In the genomic region with DNA sequence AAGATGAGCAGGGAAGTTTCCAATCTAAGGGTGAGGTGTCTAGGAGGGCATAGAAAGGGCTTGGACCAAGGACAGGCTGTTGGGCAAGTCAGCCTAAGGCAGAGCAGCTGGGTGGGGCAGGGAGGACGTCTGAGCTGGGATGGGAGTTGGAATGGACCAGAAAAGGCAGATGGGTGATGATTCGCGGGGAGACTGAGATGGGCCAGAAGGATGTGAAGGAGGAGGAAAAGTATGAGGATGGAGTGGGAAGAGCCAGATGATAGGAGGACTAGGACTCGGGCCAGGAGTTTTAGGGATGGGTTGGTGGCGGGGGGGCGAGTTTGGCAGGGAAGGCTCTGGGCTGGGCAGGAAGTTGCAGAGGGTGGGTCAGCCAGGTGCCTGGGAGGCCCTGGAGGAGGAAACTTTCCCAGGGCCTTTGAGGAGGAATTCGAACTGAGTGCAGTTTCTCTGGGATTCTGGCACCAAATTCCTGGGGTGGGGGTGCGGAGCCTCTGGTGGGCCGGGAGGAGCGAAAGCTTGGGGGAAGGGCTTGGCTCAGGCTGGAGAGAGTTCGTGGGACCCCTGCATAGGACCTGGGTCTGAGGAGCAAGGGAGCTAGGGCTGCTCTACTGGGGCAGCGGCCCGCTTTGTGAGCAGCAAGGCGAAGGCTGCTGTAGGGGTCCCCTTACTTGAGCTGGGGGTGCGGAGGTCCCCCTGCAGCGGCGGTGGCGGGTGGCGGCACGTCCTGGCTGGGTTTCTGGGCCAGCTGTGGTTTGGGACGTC, we compare ENCODE assay signal across 9 cellular contexts. TPM values are rescaled to one million over a fixed set of nuclear protein-coding genes. Genes with fewer than 3 reads are reported as not detected.
A peak's percentile ranks its signal among the peaks of the same experiment; 100 is the strongest.
DNase-seq lines count a peak whose midpoint lies in the region; ATAC-seq and TF ChIP-seq lines count a peak whose summit lies in the region.
"Had no signal": no experiment of that assay in that cellular context is flagged by ENCODE, and none has a peak within 500 bp of the region (broad histone marks: within the 10 kb centered on the region; RNA-seq: fewer than 3 reads in every experiment).

No MANE protein-coding gene starts in this region.

- DNase-seq in T-helper 2 cell treated with Interferon-gamma antibody and Interleukin-4, amounts not matched to agents 5 μg/mL and 100 μg/mL, for 36 hours (ENCODE audit: low spot score) = no peak
- DNase-seq in T-helper 2 cell (no peak), lung (ENCODE audit: low spot score) (no peak), transverse colon (peak; percentile 47), NCI-H2196 (lab: John Stamatoyannopoulos, UW; ENCODE audit: unreplicated experiment) (no peak), HPDE6-E6E7 (ENCODE audit: extremely low spot score) (no peak)
- DNase-seq: NCI-H1417 treated with DMSO at 0.1 percent for 48 hours had no signal

- TF ChIP-seq CTCF in lung (IDR thresholded peaks at IDR 0.05; ENCODE audit: control extremely low read depth, extremely low read depth) (no peak), transverse colon (IDR thresholded peaks at IDR 0.05) (no peak)

- H3K36me3 Mint-ChIP-seq in T-helper 2 cell treated with Interferon-gamma antibody and Interleukin-4, amounts not matched to agents 5 μg/mL and 100 μg/mL, for 36 hours (ENCODE audit: low read depth) = peaks cover 33% of the 10 kb centered on the region

- H3K27ac ChIP-seq in ectodermal cell (ENCODE audit: insufficient read depth, low read depth, low read length, poor library complexity, severe bottlenecking) (peak overlapping the region; percentile 74), lung (ENCODE audit: low read depth in 1 of 2, low read length in 1 of 2) (peak overlapping the region; percentile 46 to 89), transverse colon (peak overlapping the region; percentile 67 to 77 (median 70))

- H3K9me3 ChIP-seq in ectodermal cell (ENCODE audit: control insufficient read depth, low read length) (no peaks in the 10 kb centered on the region), lung (ENCODE audit: control insufficient read depth in 2 of 2, insufficient read depth in 1 of 2, low read length in 1 of 2) (peaks cover 0 to 5% of the 10 kb centered on the region in 2 donors), transverse colon (no peaks in the 10 kb centered on the region)

- no peaks in the 10 kb centered on the region for H3K27me3 ChIP-seq in ectodermal cell (ENCODE audit: control insufficient read depth, insufficient read depth, low read length, poor library complexity, severe bottlenecking)
- H3K27me3 ChIP-seq in lung (ENCODE audit: control insufficient read depth, insufficient read depth) = no peaks in the 10 kb centered on the region
- H3K27me3 ChIP-seq in transverse colon = no peaks in the 10 kb centered on the region

- no peak for TF ChIP-seq POLR2A in transverse colon (IDR thresholded peaks at IDR 0.05)

- no peaks in the 10 kb centered on the region for H3K9me3 Mint-ChIP-seq in T-helper 2 cell treated with Interferon-gamma antibody and Interleukin-4, amounts not matched to agents 5 μg/mL and 100 μg/mL, for 36 hours

- H3K4me1 ChIP-seq in ectodermal cell (ENCODE audit: control insufficient read depth, insufficient read depth, low read length) (no peaks in the 10 kb centered on the region), lung (ENCODE audit: control insufficient read depth in 2 of 2, insufficient read depth in 2 of 2, low read length in 2 of 2) (no peaks in the 10 kb centered on the region), transverse colon (peaks cover 0 to 14% (median 8%) of the 10 kb centered on the region in 4 donors)

- TF ChIP-seq EP300 in transverse colon (IDR thresholded peaks at IDR 0.05; ENCODE audit: low read depth) = no peak

- 11% methylated on average over 21 of the region's 21 CpGs for WGBS in ectodermal cell, 2 experiments
- WGBS in lung, 2 donors = 49 to 50% methylated on average over 12 to 21 of the region's 21 CpGs
- 0 to 53% methylated on average over 3 to 21 of the region's 21 CpGs for WGBS in transverse colon (ENCODE audit: low coverage in 1 of 2), 2 donors

- H3K4me1 Mint-ChIP-seq in T-helper 2 cell treated with Interferon-gamma antibody and Interleukin-4, amounts not matched to agents 5 μg/mL and 100 μg/mL, for 36 hours (ENCODE audit: low read depth) = peaks cover 9% of the 10 kb centered on the region

- H3K4me3 ChIP-seq in ectodermal cell (ENCODE audit: insufficient read depth, low read depth, low read length) (peak overlapping the region; percentile 39), lung (no peak overlapping the region), transverse colon (peak overlapping the region in 3 of 4 donors; percentile 10 to 40 (median 30))

- in situ Hi-C loops in transverse colon (cut with MboI; ENCODE audit: low pct_ligation_motif_present in 1 of 4, low pct_unique_long_range_greater_than_20kb in 1 of 4, low sequenced_read_pairs in 3 of 4) = no loop called here

- H3K36me3 ChIP-seq in ectodermal cell (ENCODE audit: control insufficient read depth, insufficient read depth, low read length) (no peaks in the 10 kb centered on the region), lung (ENCODE audit: control insufficient read depth in 2 of 2, insufficient read depth in 2 of 2, low read length in 2 of 2) (peaks cover 3 to 20% of the 10 kb centered on the region in 2 donors), transverse colon (no peaks in the 10 kb centered on the region)

- no peaks in the 10 kb centered on the region for H3K27me3 Mint-ChIP-seq in T-helper 2 cell treated with Interferon-gamma antibody and Interleukin-4, amounts not matched to agents 5 μg/mL and 100 μg/mL, for 36 hours (ENCODE audit: low read depth)

- intact Hi-C loops in transverse colon (cut with DNase I; ENCODE audit: low total_unique reads) = loop anchor here (10.0 kb wide), 1 partner anchor 61 kb away; no protein-coding TSS in a partner anchor

- no peak overlapping the region for H3K4me3 Mint-ChIP-seq in T-helper 2 cell treated with Interferon-gamma antibody and Interleukin-4, amounts not matched to agents 5 μg/mL and 100 μg/mL, for 36 hours

- ATAC-seq in lung (ENCODE audit: insufficient read depth, low FRiP score) = peak; percentile 13
- ATAC-seq in HG03135 (IDR thresholded peaks at IDR 0.05; ENCODE audit: unreplicated experiment) = no peak

- peak overlapping the region; percentile 76 for H3K27ac Mint-ChIP-seq in T-helper 2 cell treated with Interferon-gamma antibody and Interleukin-4, amounts not matched to agents 5 μg/mL and 100 μg/mL, for 36 hours

RNA-seq across cellular contexts. Expression of a gene that starts 8.7 kb away (rescaled TPM):
- 66.8 TPM for polyA plus RNA-seq in ectodermal cell (2013, experiment 1 of 4)
- polyA plus RNA-seq in ectodermal cell (2013, experiment 2 of 4) = 81.5 TPM
- polyA plus RNA-seq in ectodermal cell (2013, experiment 3 of 4) = 69.9 TPM
- polyA plus RNA-seq in ectodermal cell (2013, experiment 4 of 4) = 88.3 TPM
- total RNA-seq in lung (1,000 to 10,000 TPM in 1 of 2 donors, 10 to 100 TPM in 1; 65.3 to 1,983 TPM), transverse colon (10 to 100 TPM; 14.2 to 83.0 (median 43.6) TPM)
- polyA plus RNA-seq in lung = 1,000 to 10,000 TPM; 1,299 to 2,202 TPM

RNA-seq across cellular contexts. Expression of a gene that starts 12.5 kb away (rescaled TPM):
- 51.4 TPM for polyA plus RNA-seq in ectodermal cell (2013, experiment 1 of 4)
- 51.6 TPM for polyA plus RNA-seq in ectodermal cell (2013, experiment 2 of 4)
- polyA plus RNA-seq in ectodermal cell (2013, experiment 3 of 4) = 42.9 TPM
- 41.3 TPM for polyA plus RNA-seq in ectodermal cell (2013, experiment 4 of 4)
- 10 to 100 TPM; 32.6 to 85.9 TPM for total RNA-seq in lung
- polyA plus RNA-seq in lung = 10 to 100 TPM; 45.3 to 48.6 TPM
- 100 to 1,000 TPM in 2 of 4 donors, 10 to 100 TPM in 2; 58.4 to 247 (median 88.3) TPM for total RNA-seq in transverse colon

RNA-seq across cellular contexts. Expression of a gene that starts 46.1 kb away (rescaled TPM):
- 4.4 TPM for polyA plus RNA-seq in ectodermal cell (2013, experiment 1 of 4)
- 2.7 TPM for polyA plus RNA-seq in ectodermal cell (2013, experiment 2 of 4)
- 2.8 TPM for polyA plus RNA-seq in ectodermal cell (2013, experiment 3 of 4)
- polyA plus RNA-seq in ectodermal cell (2013, experiment 4 of 4) = 2.5 TPM
- 1 to 10 TPM in 1 of 2 donors, under 1 TPM in 1; 0.11 to 1.3 TPM for total RNA-seq in lung
- polyA plus RNA-seq in lung = 1 to 10 TPM; 1.4 to 4.5 TPM
- under 1 TPM; 0.16 to 0.41 (median 0.39) TPM for total RNA-seq in transverse colon

RNA-seq across cellular contexts. Expression of a gene that starts 56.2 kb away (rescaled TPM):
- polyA plus RNA-seq in ectodermal cell (2013, experiment 1 of 4) = 0.67 TPM
- 0.82 TPM for polyA plus RNA-seq in ectodermal cell (2013, experiment 2 of 4)
- polyA plus RNA-seq in ectodermal cell (2013, experiment 3 of 4) = 1.2 TPM
- 0.32 TPM for polyA plus RNA-seq in ectodermal cell (2013, experiment 4 of 4)
- total RNA-seq in lung (10 to 100 TPM; 11.3 to 23.6 TPM), transverse colon (1 to 10 TPM in 3 of 4 donors, under 1 TPM in 1; 0.60 to 10.0 (median 3.0) TPM)
- polyA plus RNA-seq in lung = 10 to 100 TPM; 22.5 to 88.8 TPM
